In the genomic region with DNA sequence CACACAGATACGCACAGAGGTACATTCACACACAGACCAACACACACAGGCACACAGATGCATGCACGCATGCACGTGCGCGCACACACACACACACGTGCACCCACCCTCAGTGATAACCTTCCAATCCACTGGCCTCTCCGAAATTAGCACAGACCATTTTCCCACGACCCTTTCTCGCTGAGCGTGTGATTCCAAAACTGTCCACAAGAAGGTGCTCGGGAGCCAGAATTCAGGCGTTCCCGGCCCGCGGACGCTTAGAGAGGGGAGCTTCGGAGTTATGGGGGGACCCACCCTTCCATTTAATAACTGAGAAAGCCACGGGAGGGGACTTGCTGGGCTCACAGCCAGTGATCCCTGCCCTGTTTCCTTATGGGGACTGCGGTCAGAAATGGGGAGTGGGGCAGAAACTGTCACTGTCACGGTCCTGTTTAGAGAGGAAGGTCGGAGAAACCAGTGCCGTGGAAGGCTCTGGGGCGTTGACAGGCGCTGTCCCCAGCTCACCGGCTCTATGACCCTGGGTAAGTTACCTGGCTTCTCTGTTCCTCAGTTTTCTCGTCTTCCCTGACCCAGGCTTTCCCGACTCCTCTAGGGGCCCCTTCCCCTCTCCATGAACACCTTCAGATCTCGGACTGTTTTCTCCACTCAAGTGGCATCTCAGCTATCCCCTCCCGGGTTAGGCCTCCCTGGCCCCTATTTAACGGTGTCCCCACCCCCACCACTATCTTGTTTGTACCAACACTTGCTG, we compare ENCODE assay signal across 8 cellular contexts. TPM values are rescaled to one million over a fixed set of nuclear protein-coding genes. Genes with fewer than 3 reads are reported as not detected.
DNase-seq lines count a peak whose midpoint lies in the region; ATAC-seq and TF ChIP-seq lines count a peak whose summit lies in the region.

No MANE protein-coding gene starts in this region.

- H3K27me3 ChIP-seq in layer of hippocampus (ENCODE audit: control insufficient read depth, insufficient read depth, low read length) = no peaks in the 10 kb centered on the region

- peak overlapping the region; percentile 90 for H3K27ac Mint-ChIP-seq in chondrocyte (ENCODE audit: unreplicated experiment)

- H3K9me3 Mint-ChIP-seq in chondrocyte (ENCODE audit: low read depth) = no peaks in the 10 kb centered on the region

- peak overlapping the region; percentile 90 for H3K4me3 Mint-ChIP-seq in chondrocyte (ENCODE audit: unreplicated experiment)

- peaks cover 7% of the 10 kb centered on the region for H3K4me1 Mint-ChIP-seq in chondrocyte (ENCODE audit: low read depth)

- ATAC-seq in HG02885 (IDR thresholded peaks at IDR 0.05; ENCODE audit: poor library complexity, unreplicated experiment) = peak; percentile 56

- TF ChIP-seq CTCF in chondrocyte (IDR thresholded peaks at IDR 0.05) = peak; percentile 80

- H3K27ac ChIP-seq in layer of hippocampus (ENCODE audit: low read depth, low read length) = peak overlapping the region; percentile 7

- no peaks in the 10 kb centered on the region for H3K36me3 Mint-ChIP-seq in chondrocyte (ENCODE audit: low read depth)

- peak; percentile 46 for DNase-seq in NCI-H2107 treated with DMSO at 0.1 percent for 48 hours (lab: John Stamatoyannopoulos, UW; ENCODE audit: unreplicated experiment)
- DNase-seq in NCI-H2107 (lab: John Stamatoyannopoulos, UW) = no peak
- peak; percentile 47 for DNase-seq in NCI-H2029 (lab: John Stamatoyannopoulos, UW)
- peak; percentile 51 for DNase-seq in activated CD4-positive, CD25-positive, alpha-beta regulatory T cell treated with anti-CD3 and anti-CD28 coated beads, Interleukin-2, amount 50 U/mL, for 16 hours (ENCODE audit: low read depth, low spot score)
- peak; percentile 50 for DNase-seq in chondrocyte (ENCODE audit: low spot score)
- DNase-seq in stimulated activated CD4-positive, alpha-beta T cell treated with anti-CD3 and anti-CD28 coated beads, Interleukin-1b, Interleukin-23, amount 100 ng/mL, for 24 hours (ENCODE audit: low read depth in 4 of 4, low spot score in 1 of 4) = peak; percentile 49 to 65 (median 54)

- H3K27me3 Mint-ChIP-seq in chondrocyte (ENCODE audit: low read depth) = peaks cover 41% of the 10 kb centered on the region

RNA-seq across cellular contexts. Expression of gene SLC35C1, which starts 33.6 kb away (rescaled TPM):
- total RNA-seq in chondrocyte = 22.7 to 33.1 TPM (median 31.9 TPM) in 3 replicates
